In the genomic region with DNA sequence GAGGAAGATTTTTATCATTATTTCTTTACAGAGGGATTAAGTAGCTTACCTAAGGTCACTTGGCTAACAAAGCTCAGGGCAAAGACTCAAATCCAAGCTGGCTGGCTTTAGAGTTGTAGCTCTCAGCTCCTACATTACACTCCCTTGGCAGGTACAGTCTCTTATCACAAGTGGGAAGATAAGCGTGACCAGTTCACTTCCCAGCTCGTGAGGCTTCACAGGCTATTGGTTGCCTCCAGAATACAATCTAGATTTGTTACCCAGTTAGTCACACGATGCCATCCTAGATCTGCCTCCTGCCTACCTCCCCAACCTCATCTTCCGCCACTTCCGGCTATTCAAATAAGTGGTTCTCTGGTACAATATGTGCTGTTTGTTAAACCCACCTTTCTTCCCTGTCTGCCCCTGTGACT, we compare ENCODE assay signal across 13 cellular contexts. TPM values are rescaled to one million over a fixed set of nuclear protein-coding genes. Genes with fewer than 3 reads are reported as not detected.
A peak's percentile ranks its signal among the peaks of the same experiment; 100 is the strongest.
DNase-seq lines count a peak whose midpoint lies in the region; ATAC-seq, FAIRE-seq and TF ChIP-seq lines count a peak whose summit lies in the region.
"Had no signal": no experiment of that assay in that cellular context is flagged by ENCODE, and none has a peak within 500 bp of the region (broad histone marks: within the 10 kb centered on the region; RNA-seq: fewer than 3 reads in every experiment).

No MANE protein-coding gene starts in this region.

- no peak for FAIRE-seq in HTR-8/SVneo (lab: Jason Lieb, UNC)

- DNase-seq in GDM1 (lab: John Stamatoyannopoulos, UW) (peak; percentile 28), iPS-NIHi11 (ENCODE audit: low spot score) (no peak), AG08396 (ENCODE audit: low spot score) (no peak), GM13977 (ENCODE audit: low spot score) (no peak), HTR-8/SVneo (ENCODE audit: insufficient read length, low spot score) (no peak)
- DNase-seq: activated T-cell treated with anti-CD3 and anti-CD28 coated beads, Interleukin-2, amount 50 U/mL, for 72 hours; CD4-positive, alpha-beta T cell; cerebellar nuclear complex; head of caudate nucleus had no signal

- peak; percentile 41 for ATAC-seq in GM19372 (IDR thresholded peaks at IDR 0.05; ENCODE audit: low read depth, unreplicated experiment)
- peak; percentile 39 for ATAC-seq in HG03045 (IDR thresholded peaks at IDR 0.05; ENCODE audit: unreplicated experiment)
- ATAC-seq in esophagus mucosa = peak; percentile 63
- ATAC-seq: activated T-cell treated with anti-CD3 and anti-CD28 coated beads, Interleukin-2, amount 50 U/mL, for 72 hours had no signal

- TF ChIP-seq CTCF in GM13977 (IDR thresholded peaks at IDR 0.05; ENCODE audit: extremely low read depth, insufficient read depth, missing control alignments) = no peak

- in situ Hi-C loops in GM13977 (cut with MboI; ENCODE audit: low pct_unique_long_range_greater_than_20kb, low sequenced_read_pairs, unreplicated experiment) = no loop called here

RNA-seq across cellular contexts. Expression of a gene that starts 3.7 kb away (rescaled TPM):
- 6.8 TPM for total RNA-seq in esophagus mucosa
- total RNA-seq: activated T-cell treated with anti-CD3 and anti-CD28 coated beads, Interleukin-2, amount 50 U/mL, for 72 hours; myocyte had no signal
